In genomic region chr7:157276731-157277562, GRCh38 we compare ENCODE assay signal across 8 cellular contexts. TPM values are rescaled to one million over a fixed set of nuclear protein-coding genes. Genes with fewer than 3 reads are reported as not detected.
DNase-seq lines count a peak whose midpoint lies in the region; ATAC-seq, FAIRE-seq and TF ChIP-seq lines count a peak whose summit lies in the region.

No MANE protein-coding gene starts in this region.

- TF ChIP-seq CTCF in epithelial cell of esophagus (IDR thresholded peaks at IDR 0.05; ENCODE audit: insufficient read depth, low read depth, low read length, missing control alignments) (no peak), WTC11 (IDR thresholded peaks at IDR 0.05) (no peak)

- POLR2A ChIA-PET in WTC11 (lab: Charles Lee), result no interaction called here

- H3K9me3 Mint-ChIP-seq in WTC11, result no peaks in the 10 kb centered on the region

- CTCF ChIA-PET in WTC11 (lab: Charles Lee), result interaction anchor here (1.3 to 2.0 kb wide), 4 partner anchors 10 to 62 kb away, joined by 5 to 6 read pairs (median 6); no protein-coding TSS in a partner anchor

- DNase-seq in 8988T, result peak; percentile 70
- DNase-seq in EL, result peak; percentile 46
- peak; percentile 76 for DNase-seq in RPMI7951 (ENCODE audit: low read depth)
- peak; percentile 45 for DNase-seq in epithelial cell of esophagus (ENCODE audit: low read depth)
- no peak for DNase-seq in GM19239 (ENCODE audit: insufficient read length, low spot score)
- DNase-seq in H4 (ENCODE audit: low spot score), result no peak
- no peak for DNase-seq in WTC11 (ENCODE audit: low spot score)

- ATAC-seq in GM18519 (IDR thresholded peaks at IDR 0.05; ENCODE audit: low FRiP score, unreplicated experiment) (no peak), WTC11 (no peak)

- no peak for FAIRE-seq in GM19239 (lab: Jason Lieb, UNC)

- H3K27me3 Mint-ChIP-seq in WTC11 (ENCODE audit: low read depth), result no peaks in the 10 kb centered on the region

- no peaks in the 10 kb centered on the region for H3K36me3 Mint-ChIP-seq in WTC11

- peaks cover 19% of the 10 kb centered on the region for H3K4me1 Mint-ChIP-seq in WTC11

- no peak overlapping the region for H3K4me3 ChIP-seq in epithelial cell of esophagus (ENCODE audit: low read length)

- H3K4me3 Mint-ChIP-seq in WTC11, result no peak overlapping the region

- no peak overlapping the region for H3K27ac Mint-ChIP-seq in WTC11

TF ChIP-seq in WTC11, 78 proteins besides CTCF, POLR2A, EP300 and RAD21:
- TF ChIP-seq ZSCAN18 (CRISPR knock-in tag; IDR thresholded peaks at IDR 0.05) (no peak), ZNF121 (CRISPR knock-in tag; IDR thresholded peaks at IDR 0.05) (no peak), E2F5 (CRISPR knock-in tag; IDR thresholded peaks at IDR 0.05) (no peak)

RNA-seq across cellular contexts. Expression of gene DNAJB6, which starts 59.9 kb away (rescaled TPM):
- total RNA-seq in RPMI7951 (2014; rRNA removed; shearing (Covaris generic)), result 97.4 and 101 TPM in 2 replicates
- total RNA-seq in H4 (2014; rRNA removed; shearing (Covaris generic)), result 76.1 and 108 TPM in 2 replicates
- 264 to 288 TPM (median 268 TPM) in 3 replicates for total RNA-seq in WTC11 (2021)

Comparison
In these comparisons a context has a peak if more than half of its experiments do, and no peak if none do; other contexts are left out.
1. DNase-seq: peak in 8988T (single experiment), EL (single experiment), RPMI7951 (single experiment) and epithelial cell of esophagus (single experiment); none in GM19239 (single experiment), H4 (single experiment) and WTC11 (single experiment).